In the genomic region with DNA sequence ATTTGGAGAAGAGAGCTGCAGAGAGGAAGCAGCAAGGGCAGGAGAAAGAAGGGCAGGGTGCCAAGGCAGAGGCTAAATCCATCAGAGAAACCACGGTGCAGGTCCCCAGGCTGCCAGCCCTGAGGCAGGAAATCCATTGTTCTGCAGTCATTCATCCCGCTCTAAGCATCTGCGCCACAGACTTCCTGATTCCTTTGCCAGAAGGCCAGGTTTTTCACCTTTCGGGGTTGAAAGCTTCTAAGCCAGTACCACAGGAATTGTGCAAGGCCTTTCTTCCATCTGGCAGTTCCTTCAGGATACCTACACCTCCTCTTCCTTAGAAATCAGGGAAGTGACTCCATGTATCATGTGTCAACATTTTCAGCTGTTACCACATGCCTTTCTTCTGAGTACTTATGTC, we compare ENCODE assay signal across 9 cellular contexts. TPM values are rescaled to one million over a fixed set of nuclear protein-coding genes. Genes with fewer than 3 reads are reported as not detected.
DNase-seq lines count a peak whose midpoint lies in the region; TF ChIP-seq lines count a peak whose summit lies in the region.
"Had no signal": no experiment of that assay in that cellular context is flagged by ENCODE, and none has a peak within 500 bp of the region (broad histone marks: within the 10 kb centered on the region; RNA-seq: fewer than 3 reads in every experiment).

No MANE protein-coding gene starts in this region.

- H3K36me3 Mint-ChIP-seq in endothelial cell (ENCODE audit: low read depth, unreplicated experiment), result peaks cover 43% of the 10 kb centered on the region
- H3K36me3 Mint-ChIP-seq in activated CD4-positive, alpha-beta T cell treated with anti-CD3 and anti-CD28 coated beads, Interleukin-2, amount 10 ng/mL, durations not matched to agents 7 days and 5 days (ENCODE audit: low read depth), result no peaks in the 10 kb centered on the region

- peak overlapping the region; percentile 92 for H3K27ac Mint-ChIP-seq in endothelial cell (ENCODE audit: unreplicated experiment)
- H3K27ac Mint-ChIP-seq in activated CD4-positive, alpha-beta T cell treated with anti-CD3 and anti-CD28 coated beads, Interleukin-2, amount 10 ng/mL, durations not matched to agents 7 days and 5 days, result no peak overlapping the region
- H3K27ac Mint-ChIP-seq: naive thymus-derived CD8-positive, alpha-beta T cell had no signal

- no peak overlapping the region for H2BK15ac ChIP-seq in neuronal stem cell (ENCODE audit: low read length)

- DNase-seq in H4 (ENCODE audit: low spot score) (peak; percentile 84), NCI-H69 (lab: John Stamatoyannopoulos, UW) (peak; percentile 99), endothelial cell (ENCODE audit: low spot score) (peak; percentile 66), neuronal stem cell (ENCODE audit: low spot score) (no peak), HAP-1 (ENCODE audit: low spot score in 2 of 2) (no peak), NCI-H1694 treated with DMSO at 0.1 percent for 48 hours (lab: John Stamatoyannopoulos, UW) (no peak)
- DNase-seq in stimulated activated CD4-positive, alpha-beta T cell treated with anti-CD3 and anti-CD28 coated beads, Interleukin-4, amount 100 ng/mL, for 1 hour, result no peak
- DNase-seq in activated CD4-positive, alpha-beta T cell treated with anti-CD3 and anti-CD28 coated beads, Interleukin-2, amount 10 ng/mL, durations not matched to agents 7 days and 5 days, result no peak
- DNase-seq: naive thymus-derived CD8-positive, alpha-beta T cell had no signal

- no peak overlapping the region for H3K4me3 ChIP-seq in neuronal stem cell (ENCODE audit: low read length in 2 of 2)
- H3K4me3 ChIP-seq in HAP-1, result no peak overlapping the region

- no peaks in the 10 kb centered on the region for H3K27me3 ChIP-seq in neuronal stem cell (ENCODE audit: control insufficient read depth in 3 of 3, insufficient read depth in 3 of 3, low read depth in 1 of 3, low read length in 3 of 3)
- H3K27me3 ChIP-seq in HAP-1 (ENCODE audit: low read depth), result peaks cover 2% of the 10 kb centered on the region

- no peak overlapping the region for H4K8ac ChIP-seq in neuronal stem cell (ENCODE audit: low read depth, low read length)

- no peak overlapping the region for H4K91ac ChIP-seq in neuronal stem cell (ENCODE audit: low read depth, low read length, poor library complexity)

- no peak overlapping the region for H3K9ac ChIP-seq in neuronal stem cell (ENCODE audit: low read depth, low read length, poor library complexity)

- H2AFZ ChIP-seq in neuronal stem cell (ENCODE audit: low read length), result peak overlapping the region; percentile 53

- no peak overlapping the region for H2BK5ac ChIP-seq in neuronal stem cell (ENCODE audit: low read length)

- H3K4ac ChIP-seq in neuronal stem cell (ENCODE audit: low read length), result no peak overlapping the region

- in situ Hi-C loops in HAP-1 (cut with MboI; ENCODE audit: low sequenced_read_pairs), result no loop called here

- CTCF ChIA-PET in activated CD4-positive, alpha-beta T cell treated with anti-CD3 and anti-CD28 coated beads, Interleukin-2, amount 10 ng/mL, durations not matched to agents 7 days and 5 days (lab: Charles Lee), result interaction anchor here (0.5 kb wide), 1 partner anchor 93 kb away, joined by 3 read pairs; no protein-coding TSS in a partner anchor

- H3K4me1 ChIP-seq in neuronal stem cell (ENCODE audit: control insufficient read depth in 2 of 2, insufficient read depth in 1 of 2, low read depth in 1 of 2, low read length in 2 of 2), result no peaks in the 10 kb centered on the region
- no peaks in the 10 kb centered on the region for H3K4me1 ChIP-seq in HAP-1

- H3K4me2 ChIP-seq in neuronal stem cell (ENCODE audit: insufficient read depth, low read length, poor library complexity, severe bottlenecking), result no peak overlapping the region

- WGBS in neuronal stem cell (ENCODE audit: extremely low coverage in 2 of 2, insufficient read length in 2 of 2, insufficient replicate concordance in 1 of 2), 2 donors, result no CpG with 5 or more reads among the region's 4 CpGs

- H3K36me3 ChIP-seq in neuronal stem cell (replicated peaks in 1 of 2; ENCODE audit: control insufficient read depth in 2 of 2, insufficient read depth in 2 of 2, low read length in 2 of 2) (no peaks in the 10 kb centered on the region), HAP-1 (replicated peaks) (no peaks in the 10 kb centered on the region)

- H3K27ac ChIP-seq in neuronal stem cell (replicated peaks; ENCODE audit: low read length), result no peak overlapping the region

- H2AK5ac ChIP-seq in neuronal stem cell (ENCODE audit: low read depth, low read length), result no peak overlapping the region

- no peaks in the 10 kb centered on the region for H3K79me1 ChIP-seq in neuronal stem cell (ENCODE audit: low read depth, low read length)

- no peak overlapping the region for H3K14ac ChIP-seq in neuronal stem cell (ENCODE audit: low read length)

- no peak overlapping the region for H2BK12ac ChIP-seq in neuronal stem cell (ENCODE audit: low read length)

- no peak overlapping the region for H3K23ac ChIP-seq in neuronal stem cell (ENCODE audit: low read depth, low read length, poor library complexity)

- H3K27me3 Mint-ChIP-seq in endothelial cell (ENCODE audit: unreplicated experiment), result peaks cover 14% of the 10 kb centered on the region
- peaks cover 5% of the 10 kb centered on the region for H3K27me3 Mint-ChIP-seq in activated CD4-positive, alpha-beta T cell treated with anti-CD3 and anti-CD28 coated beads, Interleukin-2, amount 10 ng/mL, durations not matched to agents 7 days and 5 days

- H3K4me3 Mint-ChIP-seq in endothelial cell (ENCODE audit: unreplicated experiment), result peak overlapping the region; percentile 37
- no peak overlapping the region for H3K4me3 Mint-ChIP-seq in activated CD4-positive, alpha-beta T cell treated with anti-CD3 and anti-CD28 coated beads, Interleukin-2, amount 10 ng/mL, durations not matched to agents 7 days and 5 days
- H3K4me3 Mint-ChIP-seq: naive thymus-derived CD8-positive, alpha-beta T cell had no signal

- POLR2A ChIA-PET in activated CD4-positive, alpha-beta T cell treated with anti-CD3 and anti-CD28 coated beads, Interleukin-2, amount 10 ng/mL, durations not matched to agents 7 days and 5 days (lab: Charles Lee), result no interaction called here

- H3K9me3 Mint-ChIP-seq in endothelial cell (ENCODE audit: unreplicated experiment), result no peaks in the 10 kb centered on the region
- no peaks in the 10 kb centered on the region for H3K9me3 Mint-ChIP-seq in activated CD4-positive, alpha-beta T cell treated with anti-CD3 and anti-CD28 coated beads, Interleukin-2, amount 10 ng/mL, durations not matched to agents 7 days and 5 days
- H3K9me3 Mint-ChIP-seq: naive thymus-derived CD8-positive, alpha-beta T cell had no signal

- H3K9me3 ChIP-seq in neuronal stem cell (replicated peaks in 1 of 2; ENCODE audit: control insufficient read depth in 2 of 2, insufficient read depth in 1 of 2, low read depth in 1 of 2, low read length in 2 of 2) (no peaks in the 10 kb centered on the region), HAP-1 (no peaks in the 10 kb centered on the region)

- H2BK120ac ChIP-seq in neuronal stem cell (ENCODE audit: low read depth, low read length), result no peak overlapping the region

- no peak overlapping the region for H3K18ac ChIP-seq in neuronal stem cell (ENCODE audit: low read length)

- peaks cover 28% of the 10 kb centered on the region for H3K4me1 Mint-ChIP-seq in endothelial cell (ENCODE audit: unreplicated experiment)
- no peaks in the 10 kb centered on the region for H3K4me1 Mint-ChIP-seq in activated CD4-positive, alpha-beta T cell treated with anti-CD3 and anti-CD28 coated beads, Interleukin-2, amount 10 ng/mL, durations not matched to agents 7 days and 5 days
- H3K4me1 Mint-ChIP-seq: naive thymus-derived CD8-positive, alpha-beta T cell had no signal

- no peak for TF ChIP-seq CTCF in endothelial cell (IDR thresholded peaks at IDR 0.05; ENCODE audit: unreplicated experiment)

RNA-seq across cellular contexts. Expression of a gene that starts 45.6 kb away (rescaled TPM):
- total RNA-seq in H4 (2014; rRNA removed; shearing (Covaris generic)), result not detected in 2 replicates
- total RNA-seq in endothelial cell (ENCODE audit: unreplicated experiment), result 250 TPM
- not detected for polyA plus RNA-seq in neuronal stem cell (2013, experiment 1 of 2)
- polyA plus RNA-seq in neuronal stem cell (2013, experiment 2 of 2), result not detected
- not detected for total RNA-seq in activated CD4-positive, alpha-beta T cell treated with anti-CD3 and anti-CD28 coated beads, Interleukin-2, amount 10 ng/mL, durations not matched to agents 7 days and 5 days
- total RNA-seq: naive thymus-derived CD8-positive, alpha-beta T cell had no signal
- polyA plus RNA-seq: naive thymus-derived CD8-positive, alpha-beta T cell had no signal

Comparison
In these comparisons a context has a peak if more than half of its experiments do, and no peak if none do; other contexts are left out.
1. DNase-seq: peak in H4 (single experiment), NCI-H69 (single experiment) and endothelial cell (single experiment); none in neuronal stem cell (single experiment), stimulated activated CD4-positive, alpha-beta T cell treated with anti-CD3 and anti-CD28 coated beads, Interleukin-4, amount 100 ng/mL, for 1 hour (single experiment), HAP-1 (0 of 2), activated CD4-positive, alpha-beta T cell treated with anti-CD3 and anti-CD28 coated beads, Interleukin-2, amount 10 ng/mL, durations not matched to agents 7 days and 5 days (single experiment) and NCI-H1694 treated with DMSO at 0.1 percent for 48 hours (single experiment).
2. RNA of a gene that starts 45.6 kb away (total RNA-seq): 250 TPM in endothelial cell (single experiment); not detected in H4 and not detected in activated CD4-positive, alpha-beta T cell treated with anti-CD3 and anti-CD28 coated beads, Interleukin-2, amount 10 ng/mL, durations not matched to agents 7 days and 5 days; every median in the first group is over 100 times any median in the second.